1 cellular context compared by ENCODE assay signal in genomic region chr17:78718575-78719209, GRCh38.
TF ChIP-seq lines count a peak whose summit lies in the region.

No MANE protein-coding gene starts in this region.

TF ChIP-seq in SK-N-SH treated with all-trans-retinoic acid at 6 μM for 48 hours, 23 proteins besides CTCF, POLR2A, EP300 and RAD21 (continued from another document):
- TF ChIP-seq TSHZ2 (CRISPR knock-in tag; IDR thresholded peaks at IDR 0.05) (no peak), CSDC2 (CRISPR knock-in tag; IDR thresholded peaks at IDR 0.05) (no peak), POU6F1 (CRISPR knock-in tag; IDR thresholded peaks at IDR 0.05; ENCODE audit: borderline replicate concordance, low read depth) (no peak), TOX (CRISPR knock-in tag; IDR thresholded peaks at IDR 0.05; ENCODE audit: borderline replicate concordance) (no peak), ZNF70 (CRISPR knock-in tag; IDR thresholded peaks at IDR 0.05) (no peak), ZFP3 (CRISPR knock-in tag; IDR thresholded peaks at IDR 0.05) (no peak), ARNTL (CRISPR knock-in tag; IDR thresholded peaks at IDR 0.05; ENCODE audit: borderline replicate concordance, low read depth) (no peak), PPARA (CRISPR knock-in tag; IDR thresholded peaks at IDR 0.05; ENCODE audit: borderline replicate concordance) (no peak), RARB (CRISPR knock-in tag; IDR thresholded peaks at IDR 0.05) (no peak), OSR1 (CRISPR knock-in tag; IDR thresholded peaks at IDR 0.05) (no peak), ZNF565 (CRISPR knock-in tag; conservative IDR thresholded peaks at IDR 0.05; ENCODE audit: low read depth) (no peak)
TF ChIP-seq in SK-N-SH treated with all-trans-retinoic acid at 6 μM for 48 hours: peak in this region for 0.
